ENCODE assay signal across 13 cellular contexts in the genomic region with DNA sequence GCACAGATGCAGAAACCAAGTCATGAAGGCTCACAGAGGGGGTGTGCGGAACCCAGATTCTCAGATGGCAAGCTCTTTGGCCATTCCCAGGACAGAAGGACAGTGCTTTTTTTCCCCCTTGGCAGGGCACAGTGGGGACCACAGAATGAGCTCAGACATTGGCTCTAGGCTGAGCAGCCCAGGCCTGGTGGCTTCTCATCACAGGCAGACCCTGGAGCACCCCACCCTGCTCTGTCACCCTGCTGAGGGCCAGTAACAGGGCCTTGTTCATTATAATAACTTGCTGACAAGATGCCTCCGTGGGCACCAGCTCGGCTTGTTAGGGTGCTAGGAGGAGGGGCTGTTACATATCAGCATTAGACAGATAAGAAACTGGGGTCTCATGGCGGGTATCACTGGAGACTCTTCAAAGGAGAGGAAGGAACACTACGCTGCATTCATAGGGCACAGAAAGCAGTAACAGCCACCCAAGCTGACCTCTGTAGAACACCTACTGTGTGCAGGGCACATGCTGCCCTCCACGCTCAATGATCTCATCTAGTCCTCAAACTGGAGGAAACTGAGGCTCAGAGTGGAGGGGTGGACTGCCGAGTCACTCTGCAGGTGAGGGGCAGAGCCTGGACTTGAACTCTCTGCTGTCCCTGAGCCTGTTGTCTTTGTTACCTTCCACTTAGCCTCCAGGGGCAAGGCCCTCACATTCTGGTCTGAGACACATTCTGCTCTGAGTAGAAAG.
"Had no signal": no experiment of that assay in that cellular context is flagged by ENCODE, and none has a peak within 500 bp of the region (broad histone marks: within the 10 kb centered on the region; RNA-seq: fewer than 3 reads in every experiment).

No MANE protein-coding gene starts in this region.

- H3K36me3 ChIP-seq: right atrium auricular region had no signal

- H3K27ac ChIP-seq: right atrium auricular region had no signal

- H3K4me1 ChIP-seq: right atrium auricular region had no signal

- H3K9me3 Mint-ChIP-seq: activated naive CD4-positive, alpha-beta T cell treated with anti-CD3 and anti-CD28 coated beads, Interleukin-2, amount 50 U/mL, for 24 hours; central memory CD8-positive, alpha-beta T cell; type B pancreatic cell had no signal

- H3K4me1 Mint-ChIP-seq: brain had no signal

- H3K4me3 Mint-ChIP-seq: activated naive CD4-positive, alpha-beta T cell treated with anti-CD3 and anti-CD28 coated beads, Interleukin-2, amount 50 U/mL, for 24 hours; brain; type B pancreatic cell had no signal

- H3K4me3 ChIP-seq: right atrium auricular region had no signal

- H3K27me3 Mint-ChIP-seq: activated naive CD4-positive, alpha-beta T cell treated with anti-CD3 and anti-CD28 coated beads, Interleukin-2, amount 50 U/mL, for 24 hours; brain; central memory CD8-positive, alpha-beta T cell had no signal

- H3K36me3 Mint-ChIP-seq: activated naive CD4-positive, alpha-beta T cell treated with anti-CD3 and anti-CD28 coated beads, Interleukin-2, amount 50 U/mL, for 24 hours; type B pancreatic cell had no signal

- H3K27ac Mint-ChIP-seq: activated naive CD4-positive, alpha-beta T cell treated with anti-CD3 and anti-CD28 coated beads, Interleukin-2, amount 50 U/mL, for 24 hours; type B pancreatic cell had no signal

- H3K27me3 ChIP-seq: right atrium auricular region had no signal

- DNase-seq: activated CD4-positive, alpha-beta T cell treated with anti-CD3 and anti-CD28 coated beads, Interleukin-2, amount 50 U/mL, for 1 hour; activated effector memory CD4-positive, alpha-beta T cell treated with Interleukin-2 at 50 U/mL for 16 hours; activated T-cell treated with anti-CD3 and anti-CD28 coated beads, Interleukin-2, amount 50 U/mL, for 1 hour; amygdala; hippocampal formation; kidney glomerular epithelial cell; small intestine; stimulated activated naive CD4-positive, alpha-beta T cell had no signal
